18 cellular contexts compared by ENCODE assay signal in the genomic region with DNA sequence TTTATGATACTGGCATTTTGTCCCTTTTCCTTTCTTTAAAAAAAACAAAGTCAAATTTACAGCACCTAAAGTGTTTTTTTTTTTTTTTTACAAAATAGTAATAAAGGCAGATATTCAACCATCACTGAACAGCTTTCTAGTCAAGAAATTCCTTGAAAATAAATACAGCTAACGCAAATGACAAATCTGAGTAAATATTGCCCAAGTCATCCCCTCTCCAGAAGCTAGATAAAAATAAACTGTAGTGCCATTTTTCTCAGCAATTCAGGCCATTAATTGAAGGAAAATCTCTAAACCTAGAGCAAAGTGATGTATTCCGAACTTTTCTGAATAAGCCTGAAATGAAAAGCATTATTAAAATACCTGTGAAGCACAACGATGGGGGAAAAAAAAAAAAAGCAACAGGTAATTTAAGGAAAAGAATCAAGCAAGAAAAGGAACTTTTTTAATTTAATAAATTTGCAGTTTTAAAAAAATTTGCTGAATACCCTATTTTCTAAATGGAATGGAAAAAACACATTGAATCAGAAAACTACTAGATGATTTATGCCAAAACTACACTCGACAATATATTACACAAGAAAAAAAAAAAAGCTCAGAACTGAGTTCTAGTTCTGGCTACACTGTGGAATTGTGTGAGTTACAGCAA. TPM values are rescaled to one million over a fixed set of nuclear protein-coding genes. Genes with fewer than 3 reads are reported as not detected.
DNase-seq lines count a peak whose midpoint lies in the region; ATAC-seq, FAIRE-seq and TF ChIP-seq lines count a peak whose summit lies in the region.
"Had no signal": no experiment of that assay in that cellular context is flagged by ENCODE, and none has a peak within 500 bp of the region (broad histone marks: within the 10 kb centered on the region; RNA-seq: fewer than 3 reads in every experiment).

No MANE protein-coding gene starts in this region.

- BruUV-seq in MCF 10A (replicated peaks; lab: Mats Ljungman, UMichigan), result no TSS peak

- DNase-seq in MCF 10A (ENCODE audit: unreplicated experiment) (no peak), breast epithelium (ENCODE audit: low spot score in 2 of 2) (no peak), ascending aorta (ENCODE audit: low spot score in 2 of 2) (no peak), omental fat pad (ENCODE audit: low spot score) (no peak)
- no peak for DNase-seq in activated T-helper 2 cell treated with anti-CD3 and anti-CD28 coated beads, Interferon-gamma antibody, Interleukin-2, Interleukin-4, amounts not matched to agents 10 μg/mL and 5 μg/mL and 100 μg/mL, durations not matched to agents 14 hours and 24 hours and 36 hours (ENCODE audit: low spot score)
- DNase-seq: activated CD4-positive, alpha-beta memory T cell treated with anti-CD3 and anti-CD28 coated beads for 36 hours; activated gamma-delta T cell; body of pancreas; nephron progenitor cell; Right ventricle myocardium superior; stimulated activated CD8-positive, alpha-beta memory T cell treated with anti-CD3 and anti-CD28 coated beads, Interleukin-4, amount 100 ng/mL, for 48 hours; thyroid gland had no signal

- peak overlapping the region; percentile 67 for H3K27ac Mint-ChIP-seq in MCF 10A (ENCODE audit: low read depth, unreplicated experiment)
- peak overlapping the region; percentile 22 for H3K27ac Mint-ChIP-seq in activated T-helper 2 cell treated with anti-CD3 and anti-CD28 coated beads, Interferon-gamma antibody, Interleukin-2, Interleukin-4, amounts not matched to agents 10 μg/mL and 5 μg/mL and 100 μg/mL, durations not matched to agents 14 hours and 24 hours and 36 hours

- H3K27me3 ChIP-seq in breast epithelium (no peaks in the 10 kb centered on the region), ascending aorta (no peaks in the 10 kb centered on the region)
- H3K27me3 ChIP-seq: body of pancreas, right atrium auricular region, thyroid gland had no signal

- no peak for TF ChIP-seq POLR2A in breast epithelium (IDR thresholded peaks at IDR 0.05)

- no peaks in the 10 kb centered on the region for H3K27me3 Mint-ChIP-seq in MCF 10A (ENCODE audit: insufficient read depth, unreplicated experiment)
- H3K27me3 Mint-ChIP-seq in activated T-helper 2 cell treated with anti-CD3 and anti-CD28 coated beads, Interferon-gamma antibody, Interleukin-2, Interleukin-4, amounts not matched to agents 10 μg/mL and 5 μg/mL and 100 μg/mL, durations not matched to agents 14 hours and 24 hours and 36 hours (ENCODE audit: low read depth), result no peaks in the 10 kb centered on the region
- H3K27me3 Mint-ChIP-seq: activated CD4-positive, alpha-beta memory T cell treated with anti-CD3 and anti-CD28 coated beads for 36 hours had no signal

- H3K4me1 ChIP-seq in breast epithelium, result peaks cover 0 to 13% of the 10 kb centered on the region in 2 donors
- H3K4me1 ChIP-seq in ascending aorta, result peaks cover 0 to 44% of the 10 kb centered on the region in 2 donors

- CTCF ChIA-PET in MCF 10A (lab: Yijun Ruan, JAX), result interaction anchor here (0.6 to 0.7 kb wide), 3 partner anchors 70 to 380 kb away, joined by 4 to 5 read pairs (median 4); no protein-coding TSS in a partner anchor

- H3K4me3 Mint-ChIP-seq in MCF 10A (ENCODE audit: unreplicated experiment), result peak overlapping the region; percentile 39
- peak overlapping the region; percentile 52 for H3K4me3 Mint-ChIP-seq in activated T-helper 2 cell treated with anti-CD3 and anti-CD28 coated beads, Interferon-gamma antibody, Interleukin-2, Interleukin-4, amounts not matched to agents 10 μg/mL and 5 μg/mL and 100 μg/mL, durations not matched to agents 14 hours and 24 hours and 36 hours (ENCODE audit: low read depth)
- H3K4me3 Mint-ChIP-seq: nephron progenitor cell had no signal

- no peak overlapping the region for H3K27ac ChIP-seq in breast epithelium
- no peak overlapping the region for H3K27ac ChIP-seq in ascending aorta
- H3K27ac ChIP-seq: body of pancreas, right atrium auricular region, thyroid gland had no signal

- FAIRE-seq in islet of Langerhans (lab: Jason Lieb, UNC), result peak; percentile 97
- FAIRE-seq: D721Med, GM18507 had no signal

- H3K9me3 Mint-ChIP-seq in MCF 10A (ENCODE audit: unreplicated experiment), result no peaks in the 10 kb centered on the region
- H3K9me3 Mint-ChIP-seq in activated T-helper 2 cell treated with anti-CD3 and anti-CD28 coated beads, Interferon-gamma antibody, Interleukin-2, Interleukin-4, amounts not matched to agents 10 μg/mL and 5 μg/mL and 100 μg/mL, durations not matched to agents 14 hours and 24 hours and 36 hours, result no peaks in the 10 kb centered on the region
- H3K9me3 Mint-ChIP-seq: activated CD4-positive, alpha-beta memory T cell treated with anti-CD3 and anti-CD28 coated beads for 36 hours had no signal

- POLR2A ChIA-PET in MCF 10A (lab: Yijun Ruan, JAX), result interaction anchor here (0.5 to 0.6 kb wide), 3 partner anchors 11 to 465 kb away, joined by 3 to 4 read pairs (median 3); no protein-coding TSS in a partner anchor

- intact Hi-C loops in MCF 10A (cut with micrococcal nuclease), result no loop called here
- intact Hi-C loops in breast epithelium (cut with DNase I; ENCODE audit: low total_unique reads), result no loop called here
- intact Hi-C loops in activated T-helper 2 cell treated with anti-CD3 and anti-CD28 coated beads, Interferon-gamma antibody, Interleukin-2, Interleukin-4, amounts not matched to agents 10 μg/mL and 5 μg/mL and 100 μg/mL, durations not matched to agents 14 hours and 24 hours and 36 hours (cut with micrococcal nuclease), result no loop called here
- intact Hi-C loops in ascending aorta (cut with DNase I), result no loop called here

- H3K36me3 ChIP-seq in breast epithelium (no peaks in the 10 kb centered on the region), ascending aorta (peaks cover 14 to 35% of the 10 kb centered on the region in 2 donors)

- no peak for ATAC-seq in esophagus mucosa
- no peak for ATAC-seq in GM18868 (IDR thresholded peaks at IDR 0.05; ENCODE audit: unreplicated experiment)
- ATAC-seq in omental fat pad (ENCODE audit: low FRiP score), result no peak
- ATAC-seq: body of pancreas had no signal

- no peak overlapping the region for H3K4me3 ChIP-seq in breast epithelium
- H3K4me3 ChIP-seq in ascending aorta, result no peak overlapping the region
- H3K4me3 ChIP-seq: body of pancreas, right atrium auricular region, thyroid gland had no signal

- TF ChIP-seq CTCF in MCF 10A (IDR thresholded peaks at IDR 0.05; ENCODE audit: unreplicated experiment) (no peak), breast epithelium (IDR thresholded peaks at IDR 0.05) (no peak), ascending aorta (IDR thresholded peaks at IDR 0.05) (no peak), omental fat pad (IDR thresholded peaks at IDR 0.05) (no peak)

- H3K36me3 Mint-ChIP-seq in MCF 10A (ENCODE audit: insufficient read depth, unreplicated experiment), result peaks cover 54% of the 10 kb centered on the region
- H3K36me3 Mint-ChIP-seq in activated T-helper 2 cell treated with anti-CD3 and anti-CD28 coated beads, Interferon-gamma antibody, Interleukin-2, Interleukin-4, amounts not matched to agents 10 μg/mL and 5 μg/mL and 100 μg/mL, durations not matched to agents 14 hours and 24 hours and 36 hours (ENCODE audit: low read depth), result peaks cover 86% of the 10 kb centered on the region

- peaks cover 30% of the 10 kb centered on the region for H3K4me1 Mint-ChIP-seq in MCF 10A (ENCODE audit: insufficient read depth, unreplicated experiment)
- peaks cover 72% of the 10 kb centered on the region for H3K4me1 Mint-ChIP-seq in activated T-helper 2 cell treated with anti-CD3 and anti-CD28 coated beads, Interferon-gamma antibody, Interleukin-2, Interleukin-4, amounts not matched to agents 10 μg/mL and 5 μg/mL and 100 μg/mL, durations not matched to agents 14 hours and 24 hours and 36 hours (ENCODE audit: low read depth)

- H3K9me3 ChIP-seq in breast epithelium (peaks cover 0 to 5% of the 10 kb centered on the region in 2 donors), ascending aorta (no peaks in the 10 kb centered on the region)
- H3K9me3 ChIP-seq: body of pancreas, right atrium auricular region, thyroid gland had no signal

RNA-seq across cellular contexts. Expression of a gene that starts 6.9 kb away (rescaled TPM):
- total RNA-seq in MCF 10A (2022), result 62.1 and 73.8 TPM in 2 replicates
- 100 to 1,000 TPM; 104 to 174 (median 134) TPM for total RNA-seq in breast epithelium
- 104 and 105 TPM in 2 replicates for total RNA-seq in activated T-helper 2 cell treated with anti-CD3 and anti-CD28 coated beads, Interferon-gamma antibody, Interleukin-2, Interleukin-4, amounts not matched to agents 10 μg/mL and 5 μg/mL and 100 μg/mL, durations not matched to agents 14 hours and 24 hours and 36 hours
- 51.1 TPM for total RNA-seq in esophagus mucosa
- 58.0 TPM for total RNA-seq in ascending aorta
- 100 to 1,000 TPM in 1 of 4 donors, 10 to 100 TPM in 3; 69.3 to 175 (median 82.9) TPM for total RNA-seq in omental fat pad
